ENCODE assay signal across 2 cellular contexts in genomic region chr2:120849278-120849677, GRCh38.
TF ChIP-seq lines count a peak whose summit lies in the region.

No MANE protein-coding gene starts in this region.

TF ChIP-seq in HepG2, 621 proteins besides CTCF, POLR2A, EP300 and RAD21 (continued from another document):
- no peak for TF ChIP-seq MYPOP (CRISPR knock-in tag; IDR thresholded peaks at IDR 0.05)
TF ChIP-seq in HepG2: peak in this region for 1.

TF ChIP-seq in HEK293, 187 proteins besides CTCF, POLR2A, EP300 and RAD21:
- TF ChIP-seq ZNF513 (tag by site-specific recombination; IDR thresholded peaks at IDR 0.05) = peak; percentile 74
- TF ChIP-seq ZNF248 (tag by site-specific recombination; IDR thresholded peaks at IDR 0.05) = no peak
TF ChIP-seq in HEK293: peak in this region for 1.
